Comparison of ENCODE assay signal across 1 cellular context in genomic region chr14:22333408-22334274, GRCh38.
TF ChIP-seq lines count a peak whose summit lies in the region.

No MANE protein-coding gene starts in this region.

TF ChIP-seq in HepG2, 621 proteins besides CTCF, POLR2A, EP300 and RAD21 (continued from another document and continues in another):
- TF ChIP-seq ZNF280D (CRISPR knock-in tag; IDR thresholded peaks at IDR 0.05), result no peak
- 0 out of 2 replicates have a peak, but pooled peaks have one; percentile 6 for TF ChIP-seq NR2C2 (CRISPR knock-in tag; IDR thresholded peaks at IDR 0.05; ENCODE audit: borderline replicate concordance)
- TF ChIP-seq ZNF274 (CRISPR knock-in tag; IDR thresholded peaks at IDR 0.05), result no peak
- TF ChIP-seq IRF2 (CRISPR knock-in tag; IDR thresholded peaks at IDR 0.05), result peak; percentile 73
- TF ChIP-seq WIZ (CRISPR knock-in tag; IDR thresholded peaks at IDR 0.05), result no peak
- no peak for TF ChIP-seq DR1 (CRISPR knock-in tag; IDR thresholded peaks at IDR 0.05)
- no peak for TF ChIP-seq FOXJ3 (CRISPR knock-in tag; IDR thresholded peaks at IDR 0.05; ENCODE audit: borderline replicate concordance)
- no peak for TF ChIP-seq PCBP1 (IDR thresholded peaks at IDR 0.05; ENCODE audit: borderline replicate concordance, low read depth, low read length)
- no peak for TF ChIP-seq SP2 (CRISPR knock-in tag; IDR thresholded peaks at IDR 0.05)
- no peak for TF ChIP-seq TRIM24 (CRISPR knock-in tag; IDR thresholded peaks at IDR 0.05)
- peak; percentile 91 for TF ChIP-seq HMG20A (CRISPR knock-in tag; IDR thresholded peaks at IDR 0.05; ENCODE audit: borderline replicate concordance)
- peak; percentile 83; the same call in 1 of the 2 replicates for TF ChIP-seq ZFP36L1 (CRISPR knock-in tag; IDR thresholded peaks at IDR 0.05)
- no peak for TF ChIP-seq ZNF337 (CRISPR knock-in tag; IDR thresholded peaks at IDR 0.05; ENCODE audit: borderline replicate concordance, low read depth)
- TF ChIP-seq ZNF333 (CRISPR knock-in tag; IDR thresholded peaks at IDR 0.05; ENCODE audit: borderline replicate concordance), result no peak
- no peak for TF ChIP-seq RAD51 (IDR thresholded peaks at IDR 0.05; ENCODE audit: borderline replicate concordance)
- no peak for TF ChIP-seq SNAI1 (CRISPR knock-in tag; IDR thresholded peaks at IDR 0.05; ENCODE audit: borderline replicate concordance)
- TF ChIP-seq MZF1 (CRISPR knock-in tag; IDR thresholded peaks at IDR 0.05; ENCODE audit: borderline replicate concordance), result no peak
- TF ChIP-seq CHD2 (IDR thresholded peaks at IDR 0.05; ENCODE audit: low read depth, low read length), result no peak
- no peak for TF ChIP-seq E2F1 (CRISPR knock-in tag; IDR thresholded peaks at IDR 0.05)
- no peak for TF ChIP-seq ZNF704 (CRISPR knock-in tag; IDR thresholded peaks at IDR 0.05; ENCODE audit: borderline replicate concordance)
- no peak for TF ChIP-seq ZNF207 (IDR thresholded peaks at IDR 0.05; ENCODE audit: borderline replicate concordance)
- TF ChIP-seq ZNF883 (CRISPR knock-in tag; IDR thresholded peaks at IDR 0.05; ENCODE audit: not compliant biosample characterization), result no peak
- peak; percentile 99 for TF ChIP-seq FOXP1 (IDR thresholded peaks at IDR 0.05)
- TF ChIP-seq FOXP1 (CRISPR knock-in tag; IDR thresholded peaks at IDR 0.05), result peak; percentile 100
- TF ChIP-seq ZNF678 (CRISPR knock-in tag; IDR thresholded peaks at IDR 0.05), result no peak
- no peak for TF ChIP-seq KDM4B (CRISPR knock-in tag; IDR thresholded peaks at IDR 0.05)
- TF ChIP-seq ATF4 (CRISPR knock-in tag; IDR thresholded peaks at IDR 0.05), result peak in 1 of 2 experiments; percentile 84; a peak in 2 of 4 replicates
- peak; percentile 75 for TF ChIP-seq ELF3 (CRISPR knock-in tag; IDR thresholded peaks at IDR 0.05)
- no peak for TF ChIP-seq ZNF724P (CRISPR knock-in tag; IDR thresholded peaks at IDR 0.05; ENCODE audit: borderline replicate concordance)
- TF ChIP-seq ZBTB25 (CRISPR knock-in tag; IDR thresholded peaks at IDR 0.05), result peak; percentile 50; the same call in 1 of the 2 replicates
- TF ChIP-seq ZFX (CRISPR knock-in tag; IDR thresholded peaks at IDR 0.05; ENCODE audit: low read depth), result no peak
- peak; percentile 29; the same call in 1 of the 2 replicates for TF ChIP-seq MAX (IDR thresholded peaks at IDR 0.05)
- no peak for TF ChIP-seq NAIF1 (CRISPR knock-in tag; IDR thresholded peaks at IDR 0.05; ENCODE audit: borderline replicate concordance)
- no peak for TF ChIP-seq HMGA1 (CRISPR knock-in tag; conservative IDR thresholded peaks at IDR 0.05)
- no peak for TF ChIP-seq ZNF615 (CRISPR knock-in tag; IDR thresholded peaks at IDR 0.05; ENCODE audit: borderline replicate concordance)
- TF ChIP-seq GATAD1 (CRISPR knock-in tag; IDR thresholded peaks at IDR 0.05), result peak; percentile 74; the same call in 1 of the 2 replicates
- TF ChIP-seq ZNF350 (CRISPR knock-in tag; IDR thresholded peaks at IDR 0.05; ENCODE audit: borderline replicate concordance, low read depth), result no peak
- peak; percentile 61; the same call in 1 of the 2 replicates for TF ChIP-seq ZBTB21 (CRISPR knock-in tag; IDR thresholded peaks at IDR 0.05)
- TF ChIP-seq ZNF629 (CRISPR knock-in tag; conservative IDR thresholded peaks at IDR 0.05), result no peak
- no peak for TF ChIP-seq ZMAT5 (CRISPR knock-in tag; IDR thresholded peaks at IDR 0.05; ENCODE audit: borderline replicate concordance, low read depth)
- TF ChIP-seq ZNF24 (IDR thresholded peaks at IDR 0.05), result no peak
- no peak for TF ChIP-seq ZNF639 (CRISPR knock-in tag; conservative IDR thresholded peaks at IDR 0.05)
- TF ChIP-seq PAXIP1 (CRISPR knock-in tag; conservative IDR thresholded peaks at IDR 0.05), result peak; percentile 61; the same call in 1 of the 2 replicates
- peak; percentile 66 for TF ChIP-seq RXRB (CRISPR knock-in tag; IDR thresholded peaks at IDR 0.05; ENCODE audit: borderline replicate concordance)
- no peak for TF ChIP-seq ZNF557 (CRISPR knock-in tag; IDR thresholded peaks at IDR 0.05)
- peak; percentile 69; the same call in 1 of the 2 replicates for TF ChIP-seq ETV5 (CRISPR knock-in tag; IDR thresholded peaks at IDR 0.05; ENCODE audit: borderline replicate concordance)
- no peak for TF ChIP-seq SATB2 (CRISPR knock-in tag; IDR thresholded peaks at IDR 0.05)
- TF ChIP-seq ZNF563 (CRISPR knock-in tag; IDR thresholded peaks at IDR 0.05), result no peak
- TF ChIP-seq HNF1A (IDR thresholded peaks at IDR 0.05; ENCODE audit: low read depth), result peak; percentile 54; the same call in 1 of the 2 replicates
- no peak for TF ChIP-seq HNF1A (CRISPR knock-in tag; IDR thresholded peaks at IDR 0.05; ENCODE audit: borderline replicate concordance)
- TF ChIP-seq HES4 (CRISPR knock-in tag; IDR thresholded peaks at IDR 0.05; ENCODE audit: borderline replicate concordance), result no peak
- TF ChIP-seq ZNF292 (CRISPR knock-in tag; IDR thresholded peaks at IDR 0.05; ENCODE audit: borderline replicate concordance, low read depth), result no peak
- peak; percentile 99 for TF ChIP-seq FOXK1 (CRISPR knock-in tag; IDR thresholded peaks at IDR 0.05; ENCODE audit: borderline replicate concordance, low read depth)
